In the genomic region with DNA sequence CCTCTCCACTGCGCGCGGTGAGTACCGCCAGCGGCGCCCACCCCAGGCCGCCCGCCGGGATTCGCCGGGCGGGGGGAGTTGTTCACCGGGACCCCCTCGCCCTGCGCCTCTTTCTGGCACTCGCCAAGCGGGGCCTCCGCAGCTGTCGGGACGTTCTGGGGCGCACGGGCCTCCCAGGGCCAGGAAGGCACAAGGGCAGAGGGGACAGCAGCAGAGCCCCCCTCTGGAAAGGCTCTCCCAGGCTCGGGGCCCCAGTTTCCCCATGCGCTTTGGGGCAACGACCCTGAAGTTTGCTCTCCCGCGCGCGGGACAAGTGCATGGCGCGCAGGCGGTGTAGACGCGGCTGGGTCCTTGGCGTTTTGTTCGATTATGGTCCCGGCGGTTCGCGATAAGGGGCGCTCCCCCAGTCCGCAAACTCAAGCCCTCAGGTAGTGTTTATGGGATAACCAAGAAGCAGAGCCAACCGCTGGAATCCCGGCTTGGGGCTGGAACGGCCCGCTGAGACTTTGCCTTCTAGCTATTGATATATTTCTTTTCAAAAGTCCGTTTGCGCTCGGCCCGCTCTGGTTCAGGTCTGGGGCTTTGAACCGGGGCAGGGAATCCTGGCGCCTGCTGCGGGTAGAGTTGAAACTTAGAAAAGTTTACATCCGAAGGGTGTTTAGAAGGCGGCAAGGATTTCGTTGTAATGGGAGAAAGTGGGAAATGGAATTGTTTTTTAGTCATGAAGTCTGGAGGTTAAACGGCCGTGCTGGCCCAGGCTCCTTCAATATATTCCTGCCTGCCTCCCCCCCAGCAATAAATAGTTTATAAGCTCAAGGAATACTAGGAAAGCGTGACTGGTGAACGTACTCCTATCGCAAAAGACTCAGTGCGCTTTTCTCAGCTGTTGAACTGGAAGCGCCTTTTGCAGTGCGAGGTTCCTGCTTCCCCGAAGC, we compare ENCODE assay signal across 8 cellular contexts. TPM values are rescaled to one million over a fixed set of nuclear protein-coding genes. Genes with fewer than 3 reads are reported as not detected.
DNase-seq lines count a peak whose midpoint lies in the region; ATAC-seq and TF ChIP-seq lines count a peak whose summit lies in the region.

No MANE protein-coding gene starts in this region.

- no peaks in the 10 kb centered on the region for H3K9me3 ChIP-seq in fibroblast of lung (ENCODE audit: control insufficient read depth, insufficient read depth, low read depth, low read length)
- H3K9me3 ChIP-seq in osteoblast (ENCODE audit: low read depth, low read length): peaks cover 2% of the 10 kb centered on the region

- H3K4me3 Mint-ChIP-seq in activated T-helper 2 cell treated with anti-CD3 and anti-CD28 coated beads, Interferon-gamma antibody, Interleukin-2, Interleukin-4, amounts not matched to agents 10 μg/mL and 5 μg/mL and 100 μg/mL, durations not matched to agents 14 hours and 24 hours and 36 hours (ENCODE audit: low read depth): no peak overlapping the region

- no peak overlapping the region for H3K27ac ChIP-seq in fibroblast of lung (ENCODE audit: insufficient read depth, low read length)
- H3K27ac ChIP-seq in osteoblast (ENCODE audit: low read depth, low read length): no peak overlapping the region

- H3K4me1 ChIP-seq in fibroblast of lung (ENCODE audit: control insufficient read depth, extremely low read depth, insufficient read depth, low read length) (no peaks in the 10 kb centered on the region), osteoblast (ENCODE audit: insufficient read depth, low read length) (no peaks in the 10 kb centered on the region)

- H3K4me1 Mint-ChIP-seq in activated T-helper 2 cell treated with anti-CD3 and anti-CD28 coated beads, Interferon-gamma antibody, Interleukin-2, Interleukin-4, amounts not matched to agents 10 μg/mL and 5 μg/mL and 100 μg/mL, durations not matched to agents 14 hours and 24 hours and 36 hours (ENCODE audit: low read depth): no peaks in the 10 kb centered on the region

- intact Hi-C loops in activated T-helper 2 cell treated with anti-CD3 and anti-CD28 coated beads, Interferon-gamma antibody, Interleukin-2, Interleukin-4, amounts not matched to agents 10 μg/mL and 5 μg/mL and 100 μg/mL, durations not matched to agents 14 hours and 24 hours and 36 hours (cut with micrococcal nuclease): no loop called here

- ATAC-seq in GM19397 (IDR thresholded peaks at IDR 0.05; ENCODE audit: unreplicated experiment): no peak

- DNase-seq in D341Med (ENCODE audit: low spot score) (peak; percentile 67), NCI-H69 (lab: John Stamatoyannopoulos, UW) (peak; percentile 64), fibroblast of lung (ENCODE audit: low read depth in 2 of 2) (peak; percentile 17 to 19), osteoblast (ENCODE audit: insufficient read length, low spot score, missing footprints) (peak; percentile 85), NCI-H2107 (lab: John Stamatoyannopoulos, UW) (no peak), NAMALWA (ENCODE audit: low spot score) (no peak)
- DNase-seq in activated T-helper 2 cell treated with anti-CD3 and anti-CD28 coated beads, Interferon-gamma antibody, Interleukin-2, Interleukin-4, amounts not matched to agents 10 μg/mL and 5 μg/mL and 100 μg/mL, durations not matched to agents 14 hours and 24 hours and 36 hours (ENCODE audit: low spot score): no peak

- H3K27me3 ChIP-seq in fibroblast of lung (ENCODE audit: control insufficient read depth, insufficient read depth, low read length): peaks cover 6% of the 10 kb centered on the region
- H3K27me3 ChIP-seq in osteoblast (ENCODE audit: insufficient read depth, low read length): peaks cover 27% of the 10 kb centered on the region

- peaks cover 72% of the 10 kb centered on the region for H3K27me3 Mint-ChIP-seq in activated T-helper 2 cell treated with anti-CD3 and anti-CD28 coated beads, Interferon-gamma antibody, Interleukin-2, Interleukin-4, amounts not matched to agents 10 μg/mL and 5 μg/mL and 100 μg/mL, durations not matched to agents 14 hours and 24 hours and 36 hours (ENCODE audit: low read depth)

- TF ChIP-seq CTCF in fibroblast of lung (conservative IDR thresholded peaks at IDR 0.05 in 1 of 2, IDR thresholded peaks at IDR 0.05 in 1 of 2; ENCODE audit: low read depth in 1 of 2, low read length in 2 of 2) (no peak), osteoblast (IDR thresholded peaks at IDR 0.05; ENCODE audit: extremely low read depth, low read depth, low read length) (no peak)

- no peaks in the 10 kb centered on the region for H3K9me3 Mint-ChIP-seq in activated T-helper 2 cell treated with anti-CD3 and anti-CD28 coated beads, Interferon-gamma antibody, Interleukin-2, Interleukin-4, amounts not matched to agents 10 μg/mL and 5 μg/mL and 100 μg/mL, durations not matched to agents 14 hours and 24 hours and 36 hours

- H3K4me3 ChIP-seq in fibroblast of lung (replicated peaks in 1 of 4; ENCODE audit: control extremely low read depth in 1 of 4, insufficient read depth in 1 of 4, low read depth in 3 of 4, low read length in 4 of 4): peak overlapping the region in 3 of 4 experiments; percentile 19 to 58 (median 32)
- H3K4me3 ChIP-seq in osteoblast (ENCODE audit: insufficient read depth, low read length): peak overlapping the region; percentile 72

- H2AFZ ChIP-seq in fibroblast of lung (ENCODE audit: low read length) (no peak overlapping the region), osteoblast (ENCODE audit: low read length) (peak overlapping the region; percentile 71)

- no peaks in the 10 kb centered on the region for H3K36me3 ChIP-seq in fibroblast of lung (ENCODE audit: control insufficient read depth, insufficient read depth, low read length)
- no peaks in the 10 kb centered on the region for H3K36me3 ChIP-seq in osteoblast (ENCODE audit: insufficient read depth, low read length)

- H4K20me1 ChIP-seq in fibroblast of lung (ENCODE audit: control insufficient read depth, extremely low read depth, insufficient read depth, low read length) (no peaks in the 10 kb centered on the region), osteoblast (ENCODE audit: insufficient read depth, low read length) (no peaks in the 10 kb centered on the region)

- no peak overlapping the region for H3K27ac Mint-ChIP-seq in activated T-helper 2 cell treated with anti-CD3 and anti-CD28 coated beads, Interferon-gamma antibody, Interleukin-2, Interleukin-4, amounts not matched to agents 10 μg/mL and 5 μg/mL and 100 μg/mL, durations not matched to agents 14 hours and 24 hours and 36 hours

- H3K79me2 ChIP-seq in fibroblast of lung (ENCODE audit: control insufficient read depth, insufficient read depth, low read length) (no peaks in the 10 kb centered on the region), osteoblast (ENCODE audit: insufficient read depth, low read length) (peaks cover 6% of the 10 kb centered on the region)

- H3K4me2 ChIP-seq in fibroblast of lung (ENCODE audit: extremely low read depth, insufficient read depth, low read length) (peak overlapping the region; percentile 41), osteoblast (ENCODE audit: insufficient read depth, low read length) (peak overlapping the region; percentile 81)

- H3K9ac ChIP-seq in fibroblast of lung (ENCODE audit: insufficient read depth, low read length): no peak overlapping the region

- no peaks in the 10 kb centered on the region for H3K36me3 Mint-ChIP-seq in activated T-helper 2 cell treated with anti-CD3 and anti-CD28 coated beads, Interferon-gamma antibody, Interleukin-2, Interleukin-4, amounts not matched to agents 10 μg/mL and 5 μg/mL and 100 μg/mL, durations not matched to agents 14 hours and 24 hours and 36 hours (ENCODE audit: low read depth)

RNA-seq across cellular contexts. Expression of gene EYA2, which starts 0.6 kb away (rescaled TPM):
- total RNA-seq in fibroblast of lung: 1.3 and 1.7 TPM in 2 replicates
- 0.37 and 1.1 TPM in 2 replicates for polyA plus RNA-seq in fibroblast of lung
- 0.61 and 1.5 TPM in 2 replicates for polyA plus RNA-seq in fibroblast of lung (2012)
- polyA minus RNA-seq in fibroblast of lung (ENCODE audit: low replicate concordance): 0.48 TPM in 1 of 2 replicates, not detected in the other
- total RNA-seq in osteoblast: 17.7 and 19.2 TPM in 2 replicates
- not detected in 2 replicates for total RNA-seq in activated T-helper 2 cell treated with anti-CD3 and anti-CD28 coated beads, Interferon-gamma antibody, Interleukin-2, Interleukin-4, amounts not matched to agents 10 μg/mL and 5 μg/mL and 100 μg/mL, durations not matched to agents 14 hours and 24 hours and 36 hours

Comparison
In these comparisons a context has a peak if more than half of its experiments do, and no peak if none do; other contexts are left out.
1. DNase-seq: peak in D341Med (single experiment), NCI-H69 (single experiment), fibroblast of lung (2 of 2) and osteoblast (single experiment); none in NCI-H2107 (single experiment), activated T-helper 2 cell treated with anti-CD3 and anti-CD28 coated beads, Interferon-gamma antibody, Interleukin-2, Interleukin-4, amounts not matched to agents 10 μg/mL and 5 μg/mL and 100 μg/mL, durations not matched to agents 14 hours and 24 hours and 36 hours (single experiment) and NAMALWA (single experiment).